In the genomic region with DNA sequence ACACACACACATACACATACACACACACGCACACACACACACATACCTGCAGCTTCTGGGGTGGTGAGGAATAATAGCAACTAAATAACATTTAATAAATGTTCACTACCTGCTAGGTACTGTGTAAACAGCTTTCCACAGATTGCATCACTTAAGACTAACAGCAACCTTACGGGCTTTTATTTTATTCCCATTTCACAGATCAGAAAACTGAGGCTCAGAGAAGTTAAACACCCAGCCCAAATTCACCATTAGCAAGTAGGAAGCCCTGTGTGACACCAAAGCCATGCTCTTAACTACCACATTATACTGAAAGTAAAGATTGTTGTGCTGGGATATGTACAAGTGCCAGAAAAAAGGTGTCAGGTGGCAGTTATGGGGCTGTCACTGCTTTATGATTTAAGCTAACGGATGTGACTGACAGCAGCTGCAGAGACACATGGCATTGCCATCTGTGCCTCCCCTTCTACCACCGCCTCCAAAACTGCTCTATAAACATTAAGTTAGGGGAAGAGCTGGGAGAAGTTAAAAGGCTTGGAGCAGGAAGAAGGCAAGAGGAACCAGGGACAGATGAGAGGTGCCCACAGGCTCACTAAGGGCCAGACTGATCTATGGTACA, we compare ENCODE assay signal across 1 cellular context.
TF ChIP-seq lines count a peak whose summit lies in the region.

No MANE protein-coding gene starts in this region.

TF ChIP-seq in K562, 482 proteins besides CTCF, POLR2A, EP300 and RAD21 (continued from another document and continues in another):
- TF ChIP-seq, protein P1, sequence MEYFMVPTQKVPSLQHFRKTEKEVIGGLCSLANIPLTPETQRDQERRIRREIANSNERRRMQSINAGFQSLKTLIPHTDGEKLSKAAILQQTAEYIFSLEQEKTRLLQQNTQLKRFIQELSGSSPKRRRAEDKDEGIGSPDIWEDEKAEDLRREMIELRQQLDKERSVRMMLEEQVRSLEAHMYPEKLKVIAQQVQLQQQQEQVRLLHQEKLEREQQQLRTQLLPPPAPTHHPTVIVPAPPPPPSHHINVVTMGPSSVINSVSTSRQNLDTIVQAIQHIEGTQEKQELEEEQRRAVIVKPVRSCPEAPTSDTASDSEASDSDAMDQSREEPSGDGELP (CRISPR knock-in tag; IDR thresholded peaks at IDR 0.05; ENCODE audit: borderline replicate concordance) = no peak
- no peak for TF ChIP-seq PTTG1 (tag; IDR thresholded peaks at IDR 0.05; ENCODE audit: low read depth)
- TF ChIP-seq ZNF175 (CRISPR knock-in tag; IDR thresholded peaks at IDR 0.05; ENCODE audit: low read depth) = no peak
- TF ChIP-seq, protein P2, sequence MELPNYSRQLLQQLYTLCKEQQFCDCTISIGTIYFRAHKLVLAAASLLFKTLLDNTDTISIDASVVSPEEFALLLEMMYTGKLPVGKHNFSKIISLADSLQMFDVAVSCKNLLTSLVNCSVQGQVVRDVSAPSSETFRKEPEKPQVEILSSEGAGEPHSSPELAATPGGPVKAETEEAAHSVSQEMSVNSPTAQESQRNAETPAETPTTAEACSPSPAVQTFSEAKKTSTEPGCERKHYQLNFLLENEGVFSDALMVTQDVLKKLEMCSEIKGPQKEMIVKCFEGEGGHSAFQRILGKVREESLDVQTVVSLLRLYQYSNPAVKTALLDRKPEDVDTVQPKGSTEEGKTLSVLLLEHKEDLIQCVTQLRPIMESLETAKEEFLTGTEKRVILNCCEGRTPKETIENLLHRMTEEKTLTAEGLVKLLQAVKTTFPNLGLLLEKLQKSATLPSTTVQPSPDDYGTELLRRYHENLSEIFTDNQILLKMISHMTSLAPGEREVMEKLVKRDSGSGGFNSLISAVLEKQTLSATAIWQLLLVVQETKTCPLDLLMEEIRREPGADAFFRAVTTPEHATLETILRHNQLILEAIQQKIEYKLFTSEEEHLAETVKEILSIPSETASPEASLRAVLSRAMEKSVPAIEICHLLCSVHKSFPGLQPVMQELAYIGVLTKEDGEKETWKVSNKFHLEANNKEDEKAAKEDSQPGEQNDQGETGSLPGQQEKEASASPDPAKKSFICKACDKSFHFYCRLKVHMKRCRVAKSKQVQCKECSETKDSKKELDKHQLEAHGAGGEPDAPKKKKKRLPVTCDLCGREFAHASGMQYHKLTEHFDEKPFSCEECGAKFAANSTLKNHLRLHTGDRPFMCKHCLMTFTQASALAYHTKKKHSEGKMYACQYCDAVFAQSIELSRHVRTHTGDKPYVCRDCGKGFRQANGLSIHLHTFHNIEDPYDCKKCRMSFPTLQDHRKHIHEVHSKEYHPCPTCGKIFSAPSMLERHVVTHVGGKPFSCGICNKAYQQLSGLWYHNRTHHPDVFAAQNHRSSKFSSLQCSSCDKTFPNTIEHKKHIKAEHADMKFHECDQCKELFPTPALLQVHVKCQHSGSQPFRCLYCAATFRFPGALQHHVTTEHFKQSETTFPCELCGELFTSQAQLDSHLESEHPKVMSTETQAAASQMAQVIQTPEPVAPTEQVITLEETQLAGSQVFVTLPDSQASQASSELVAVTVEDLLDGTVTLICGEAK (IDR thresholded peaks at IDR 0.05) = no peak
- TF ChIP-seq, protein P2 (CRISPR knock-in tag; IDR thresholded peaks at IDR 0.05) = no peak
- TF ChIP-seq HNRNPUL1 (IDR thresholded peaks at IDR 0.05; ENCODE audit: low read length) = no peak
- TF ChIP-seq ARID2 (IDR thresholded peaks at IDR 0.05) = no peak
- TF ChIP-seq, protein P3, sequence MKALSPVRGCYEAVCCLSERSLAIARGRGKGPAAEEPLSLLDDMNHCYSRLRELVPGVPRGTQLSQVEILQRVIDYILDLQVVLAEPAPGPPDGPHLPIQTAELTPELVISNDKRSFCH (CRISPR knock-in tag; IDR thresholded peaks at IDR 0.05) = no peak
- TF ChIP-seq, protein P3 (tag; IDR thresholded peaks at IDR 0.05) = no peak
- no peak for TF ChIP-seq RBM17 (IDR thresholded peaks at IDR 0.05; ENCODE audit: borderline replicate concordance, low read depth, low read length)
- TF ChIP-seq ZNF174 (CRISPR knock-in tag; IDR thresholded peaks at IDR 0.05) = no peak
- no peak for TF ChIP-seq ZFP36 (IDR thresholded peaks at IDR 0.05; ENCODE audit: low read depth, low read length, partially characterized antibody)
- TF ChIP-seq PML (IDR thresholded peaks at IDR 0.05; ENCODE audit: low read length) = no peak
- no peak for TF ChIP-seq SMC3 (conservative IDR thresholded peaks at IDR 0.05; ENCODE audit: insufficient read depth, low read depth, low read length)
- TF ChIP-seq ELF2 (CRISPR knock-in tag; IDR thresholded peaks at IDR 0.05) = no peak
- TF ChIP-seq TRIM24 (IDR thresholded peaks at IDR 0.05) = peak; percentile 42 to 43; a peak in 2 of 4 replicates
- TF ChIP-seq, protein P4, sequence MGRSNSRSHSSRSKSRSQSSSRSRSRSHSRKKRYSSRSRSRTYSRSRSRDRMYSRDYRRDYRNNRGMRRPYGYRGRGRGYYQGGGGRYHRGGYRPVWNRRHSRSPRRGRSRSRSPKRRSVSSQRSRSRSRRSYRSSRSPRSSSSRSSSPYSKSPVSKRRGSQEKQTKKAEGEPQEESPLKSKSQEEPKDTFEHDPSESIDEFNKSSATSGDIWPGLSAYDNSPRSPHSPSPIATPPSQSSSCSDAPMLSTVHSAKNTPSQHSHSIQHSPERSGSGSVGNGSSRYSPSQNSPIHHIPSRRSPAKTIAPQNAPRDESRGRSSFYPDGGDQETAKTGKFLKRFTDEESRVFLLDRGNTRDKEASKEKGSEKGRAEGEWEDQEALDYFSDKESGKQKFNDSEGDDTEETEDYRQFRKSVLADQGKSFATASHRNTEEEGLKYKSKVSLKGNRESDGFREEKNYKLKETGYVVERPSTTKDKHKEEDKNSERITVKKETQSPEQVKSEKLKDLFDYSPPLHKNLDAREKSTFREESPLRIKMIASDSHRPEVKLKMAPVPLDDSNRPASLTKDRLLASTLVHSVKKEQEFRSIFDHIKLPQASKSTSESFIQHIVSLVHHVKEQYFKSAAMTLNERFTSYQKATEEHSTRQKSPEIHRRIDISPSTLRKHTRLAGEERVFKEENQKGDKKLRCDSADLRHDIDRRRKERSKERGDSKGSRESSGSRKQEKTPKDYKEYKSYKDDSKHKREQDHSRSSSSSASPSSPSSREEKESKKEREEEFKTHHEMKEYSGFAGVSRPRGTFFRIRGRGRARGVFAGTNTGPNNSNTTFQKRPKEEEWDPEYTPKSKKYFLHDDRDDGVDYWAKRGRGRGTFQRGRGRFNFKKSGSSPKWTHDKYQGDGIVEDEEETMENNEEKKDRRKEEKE (IDR thresholded peaks at IDR 0.05; ENCODE audit: borderline replicate concordance in 1 of 2, control insufficient read depth in 1 of 2, low read depth in 2 of 2, low read length in 1 of 2) = no peak
- TF ChIP-seq RBM14 (IDR thresholded peaks at IDR 0.05; ENCODE audit: borderline replicate concordance, insufficient read depth, low read depth, low read length) = no peak
- no peak for TF ChIP-seq FOXP1 (CRISPR knock-in tag; IDR thresholded peaks at IDR 0.05)
- TF ChIP-seq, protein P5, sequence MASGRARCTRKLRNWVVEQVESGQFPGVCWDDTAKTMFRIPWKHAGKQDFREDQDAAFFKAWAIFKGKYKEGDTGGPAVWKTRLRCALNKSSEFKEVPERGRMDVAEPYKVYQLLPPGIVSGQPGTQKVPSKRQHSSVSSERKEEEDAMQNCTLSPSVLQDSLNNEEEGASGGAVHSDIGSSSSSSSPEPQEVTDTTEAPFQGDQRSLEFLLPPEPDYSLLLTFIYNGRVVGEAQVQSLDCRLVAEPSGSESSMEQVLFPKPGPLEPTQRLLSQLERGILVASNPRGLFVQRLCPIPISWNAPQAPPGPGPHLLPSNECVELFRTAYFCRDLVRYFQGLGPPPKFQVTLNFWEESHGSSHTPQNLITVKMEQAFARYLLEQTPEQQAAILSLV (tag; IDR thresholded peaks at IDR 0.05) = no peak
- TF ChIP-seq TAF7 (tag; IDR thresholded peaks at IDR 0.05) = no peak
- TF ChIP-seq CHD4 (IDR thresholded peaks at IDR 0.05; ENCODE audit: insufficient read depth, insufficient replicate concordance, low read depth, low read length, poor library complexity, severe bottlenecking) = peak; percentile 98
- peak; percentile 72 for TF ChIP-seq CBX1 (IDR thresholded peaks at IDR 0.05; ENCODE audit: low read depth)
- TF ChIP-seq ZNF12 (CRISPR knock-in tag; IDR thresholded peaks at IDR 0.05) = no peak
- no peak for TF ChIP-seq C11orf30 (IDR thresholded peaks at IDR 0.05; ENCODE audit: low read depth)
- TF ChIP-seq PHF20 (IDR thresholded peaks at IDR 0.05; ENCODE audit: partially characterized antibody) = peak; percentile 30
- TF ChIP-seq SMAD3 (CRISPR knock-in tag; conservative IDR thresholded peaks at IDR 0.05) = no peak
- TF ChIP-seq, protein P6, sequence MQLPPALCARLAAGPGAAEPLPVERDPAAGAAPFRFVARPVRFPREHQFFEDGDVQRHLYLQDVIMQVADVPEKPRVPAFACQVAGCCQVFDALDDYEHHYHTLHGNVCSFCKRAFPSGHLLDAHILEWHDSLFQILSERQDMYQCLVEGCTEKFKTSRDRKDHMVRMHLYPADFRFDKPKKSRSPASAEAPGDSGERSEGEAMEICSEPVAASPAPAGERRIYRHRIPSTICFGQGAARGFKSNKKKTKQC (CRISPR knock-in tag; IDR thresholded peaks at IDR 0.05) = no peak
- TF ChIP-seq, protein P7, sequence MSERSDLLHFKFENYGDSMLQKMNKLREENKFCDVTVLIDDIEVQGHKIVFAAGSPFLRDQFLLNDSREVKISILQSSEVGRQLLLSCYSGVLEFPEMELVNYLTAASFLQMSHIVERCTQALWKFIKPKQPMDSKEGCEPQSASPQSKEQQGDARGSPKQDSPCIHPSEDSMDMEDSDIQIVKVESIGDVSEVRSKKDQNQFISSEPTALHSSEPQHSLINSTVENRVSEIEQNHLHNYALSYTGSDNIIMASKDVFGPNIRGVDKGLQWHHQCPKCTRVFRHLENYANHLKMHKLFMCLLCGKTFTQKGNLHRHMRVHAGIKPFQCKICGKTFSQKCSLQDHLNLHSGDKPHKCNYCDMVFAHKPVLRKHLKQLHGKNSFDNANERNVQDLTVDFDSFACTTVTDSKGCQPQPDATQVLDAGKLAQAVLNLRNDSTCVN (CRISPR knock-in tag; IDR thresholded peaks at IDR 0.05) = no peak
- no peak for TF ChIP-seq ZBTB1 (CRISPR knock-in tag; IDR thresholded peaks at IDR 0.05; ENCODE audit: borderline replicate concordance, low read depth)
- no peak for TF ChIP-seq TRIM28 (IDR thresholded peaks at IDR 0.05)
- TF ChIP-seq, protein P8, sequence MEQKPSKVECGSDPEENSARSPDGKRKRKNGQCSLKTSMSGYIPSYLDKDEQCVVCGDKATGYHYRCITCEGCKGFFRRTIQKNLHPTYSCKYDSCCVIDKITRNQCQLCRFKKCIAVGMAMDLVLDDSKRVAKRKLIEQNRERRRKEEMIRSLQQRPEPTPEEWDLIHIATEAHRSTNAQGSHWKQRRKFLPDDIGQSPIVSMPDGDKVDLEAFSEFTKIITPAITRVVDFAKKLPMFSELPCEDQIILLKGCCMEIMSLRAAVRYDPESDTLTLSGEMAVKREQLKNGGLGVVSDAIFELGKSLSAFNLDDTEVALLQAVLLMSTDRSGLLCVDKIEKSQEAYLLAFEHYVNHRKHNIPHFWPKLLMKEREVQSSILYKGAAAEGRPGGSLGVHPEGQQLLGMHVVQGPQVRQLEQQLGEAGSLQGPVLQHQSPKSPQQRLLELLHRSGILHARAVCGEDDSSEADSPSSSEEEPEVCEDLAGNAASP (IDR thresholded peaks at IDR 0.05) = no peak
- peak; percentile 60 to 67; a peak in 3 of 4 replicates for TF ChIP-seq RCOR1 (IDR thresholded peaks at IDR 0.05; ENCODE audit: borderline replicate concordance in 1 of 2, low read depth in 2 of 2, low read length in 2 of 2)
- no peak for TF ChIP-seq TCF7 (IDR thresholded peaks at IDR 0.05; ENCODE audit: borderline replicate concordance)
- no peak for TF ChIP-seq PPARD (CRISPR knock-in tag; IDR thresholded peaks at IDR 0.05)
